Comparison of ENCODE assay signal across 10 cellular contexts in the genomic region with DNA sequence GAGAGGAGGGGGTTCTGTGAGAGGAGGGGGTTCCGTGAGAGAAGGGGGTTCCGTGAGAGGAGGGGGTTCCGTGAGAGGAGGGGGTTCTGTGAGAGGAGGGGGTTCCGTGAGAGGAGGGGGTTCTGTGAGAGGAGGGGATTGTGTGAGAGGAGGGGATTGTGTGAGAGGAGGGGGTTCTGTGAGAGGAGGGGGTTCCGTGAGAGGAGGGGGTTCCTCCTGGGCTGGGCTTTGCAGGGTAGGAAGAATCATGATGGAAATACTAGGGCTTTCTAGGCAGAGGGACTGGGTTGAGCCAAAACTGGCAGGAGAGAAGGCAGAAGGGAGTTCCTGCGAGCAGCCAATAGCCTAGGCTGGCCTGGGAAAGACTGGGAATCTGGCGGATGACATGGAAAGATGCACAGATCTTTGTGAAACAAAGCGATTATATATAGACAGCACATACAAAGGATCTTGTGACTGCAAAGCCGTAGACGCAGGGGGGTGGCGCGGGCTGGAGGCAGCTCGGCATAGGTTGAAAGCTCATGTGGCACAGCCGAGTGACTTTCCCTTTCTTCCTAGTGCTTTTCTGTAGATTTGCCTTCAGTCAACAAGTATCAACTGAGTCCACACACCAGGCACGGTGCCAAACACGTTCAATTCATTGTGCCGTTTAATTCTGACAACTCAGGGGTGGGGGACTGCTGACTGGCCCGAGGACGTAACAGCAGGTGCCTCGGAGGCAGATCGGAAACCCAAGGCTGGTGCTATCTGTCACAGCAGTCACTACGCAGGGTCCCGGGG. TPM values are rescaled to one million over a fixed set of nuclear protein-coding genes. Genes with fewer than 3 reads are reported as not detected.
DNase-seq lines count a peak whose midpoint lies in the region; ATAC-seq and TF ChIP-seq lines count a peak whose summit lies in the region.
"Had no signal": no experiment of that assay in that cellular context is flagged by ENCODE, and none has a peak within 500 bp of the region (broad histone marks: within the 10 kb centered on the region; RNA-seq: fewer than 3 reads in every experiment).

No MANE protein-coding gene starts in this region.

- H3K27me3 Mint-ChIP-seq in mesothelial cell of epicardium (ENCODE audit: low read depth) = no peaks in the 10 kb centered on the region

- no peaks in the 10 kb centered on the region for H3K9me3 ChIP-seq in BE2C

- H3K27ac Mint-ChIP-seq in mesothelial cell of epicardium = peak overlapping the region; percentile 78

- peak overlapping the region; percentile 10; the same call in 1 of the 2 replicates for H3K4me3 ChIP-seq in BE2C (ENCODE audit: low read depth, low read length)

- peaks cover 5% of the 10 kb centered on the region; the same call in 1 of the 2 replicates for H3K4me1 ChIP-seq in BE2C

- no peak overlapping the region for H3K4me3 Mint-ChIP-seq in mesothelial cell of epicardium
- H3K4me3 Mint-ChIP-seq: immature natural killer cell had no signal

- peaks cover 13% of the 10 kb centered on the region for H3K36me3 Mint-ChIP-seq in mesothelial cell of epicardium
- H3K36me3 Mint-ChIP-seq: immature natural killer cell had no signal

- no peak for TF ChIP-seq CTCF in BE2C (IDR thresholded peaks at IDR 0.05; ENCODE audit: low read depth, low read length)
- no peak for TF ChIP-seq CTCF in mesothelial cell of epicardium (IDR thresholded peaks at IDR 0.05; ENCODE audit: unreplicated experiment)

- H3K36me3 ChIP-seq in BE2C = peaks cover 33% of the 10 kb centered on the region

- H3K27me3 ChIP-seq in BE2C = no peaks in the 10 kb centered on the region

- DNase-seq in BE2C (peak; percentile 50), NCI-H146 treated with DMSO at 0.1 percent for 48 hours (lab: John Stamatoyannopoulos, UW; ENCODE audit: unreplicated experiment) (peak; percentile 83), amygdala (lab: John Stamatoyannopoulos, UW) (peak in 48 of 56 donors; percentile 12 to 77 (median 40)), mesothelial cell of epicardium (ENCODE audit: low spot score in 2 of 2, unreplicated experiment in 2 of 2) (no peak), DMS 273 treated with DMSO at 0.1 percent for 48 hours (lab: John Stamatoyannopoulos, UW) (no peak), KG1 (lab: John Stamatoyannopoulos, UW) (no peak)
- DNase-seq: immature natural killer cell; stimulated activated CD4-positive, alpha-beta T cell treated with anti-CD3 and anti-CD28 coated beads, Interleukin-4, amount 100 ng/mL, for 1 hour had no signal

- H3K4me1 Mint-ChIP-seq in mesothelial cell of epicardium = peaks cover 8% of the 10 kb centered on the region

- no peaks in the 10 kb centered on the region for H3K9me3 Mint-ChIP-seq in mesothelial cell of epicardium
- H3K9me3 Mint-ChIP-seq: immature natural killer cell had no signal

- ATAC-seq in HG02885 (IDR thresholded peaks at IDR 0.05; ENCODE audit: poor library complexity, unreplicated experiment) = no peak
- ATAC-seq in HG02588 (IDR thresholded peaks at IDR 0.05; ENCODE audit: unreplicated experiment) = no peak

RNA-seq across cellular contexts. Expression of gene PAM16, which starts 6.3 kb away (rescaled TPM):
- 216 TPM for polyA plus RNA-seq in BE2C (2012; ENCODE audit: insufficient read depth, insufficient read length, low read depth)
- total RNA-seq in mesothelial cell of epicardium = 31.8 to 35.6 TPM (median 33.6 TPM) in 3 replicates

RNA-seq across cellular contexts. Expression of gene VASN, which starts 26.8 kb away (rescaled TPM):
- 147 TPM for polyA plus RNA-seq in BE2C (2012; ENCODE audit: insufficient read depth, insufficient read length, low read depth)
- 36.7 to 37.6 TPM (median 37.5 TPM) in 3 replicates for total RNA-seq in mesothelial cell of epicardium

RNA-seq across cellular contexts. Expression of gene GLIS2, which starts 29.0 kb away (rescaled TPM):
- polyA plus RNA-seq in BE2C (2012; ENCODE audit: insufficient read depth, insufficient read length, low read depth) = 45.4 TPM
- 78.2 to 80.3 TPM (median 79.6 TPM) in 3 replicates for total RNA-seq in mesothelial cell of epicardium
- polyA plus RNA-seq: immature natural killer cell had no signal

Comparison
In these comparisons a context has a peak if more than half of its experiments do, and no peak if none do; other contexts are left out.
1. DNase-seq: peak in BE2C (single experiment), NCI-H146 treated with DMSO at 0.1 percent for 48 hours (single experiment) and amygdala (48 of 56); none in mesothelial cell of epicardium (0 of 2), DMS 273 treated with DMSO at 0.1 percent for 48 hours (single experiment) and KG1 (single experiment).